Comparison of ENCODE assay signal across 8 cellular contexts in the genomic region with DNA sequence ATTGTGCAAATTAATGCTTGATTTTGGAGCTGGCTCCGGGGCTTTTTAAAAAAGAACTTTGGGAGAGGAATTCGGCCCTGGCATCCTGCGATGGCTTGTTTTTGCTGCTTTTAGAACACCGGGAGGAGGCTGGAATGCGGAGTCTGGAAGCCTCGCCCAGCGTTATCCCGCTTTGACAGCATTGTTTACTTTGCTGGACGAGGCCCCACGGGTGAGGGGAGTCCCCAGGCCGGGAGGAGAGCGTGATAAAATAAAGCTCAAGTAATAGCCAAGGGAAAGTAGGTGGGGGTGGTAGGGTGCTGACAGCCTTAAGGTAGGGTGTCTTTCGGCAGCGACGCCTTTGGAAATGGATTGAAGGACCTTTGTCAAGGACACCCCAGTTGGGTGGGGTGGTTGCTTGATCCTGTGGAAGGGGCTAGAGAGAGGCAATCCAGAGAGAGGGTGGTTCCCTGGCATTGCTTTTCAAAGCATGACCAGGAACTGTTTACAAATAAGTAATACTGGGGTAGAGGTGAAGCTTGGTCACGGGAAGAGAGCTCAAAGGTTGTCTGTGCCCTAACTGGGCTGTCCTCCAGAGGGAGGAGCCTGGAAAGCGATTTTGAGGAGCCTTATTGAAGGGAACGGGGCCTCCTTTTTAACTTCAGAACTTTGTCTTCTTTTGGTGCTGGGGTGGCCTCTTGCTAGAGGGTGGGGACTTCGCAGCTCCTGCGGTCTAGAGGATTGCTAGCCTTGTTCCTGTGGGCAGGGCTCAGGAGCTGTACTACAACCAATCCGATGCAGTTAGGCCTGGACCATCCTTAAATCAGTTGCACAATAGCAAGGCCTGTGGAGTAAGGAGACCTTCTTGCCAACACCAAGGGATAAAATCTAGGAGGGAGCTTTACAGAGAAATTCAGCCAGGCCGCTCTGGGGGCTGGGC. TPM values are rescaled to one million over a fixed set of nuclear protein-coding genes. Genes with fewer than 3 reads are reported as not detected.
A peak's percentile ranks its signal among the peaks of the same experiment; 100 is the strongest.
DNase-seq lines count a peak whose midpoint lies in the region; ATAC-seq and TF ChIP-seq lines count a peak whose summit lies in the region.

No MANE protein-coding gene starts in this region.

- no peaks in the 10 kb centered on the region for H3K27me3 ChIP-seq in breast epithelium
- no peaks in the 10 kb centered on the region for H3K27me3 ChIP-seq in gastrocnemius medialis

- H3K4me3 ChIP-seq in GM12865 (ENCODE audit: low read depth, low read length) (peak overlapping the region; percentile 84), breast epithelium (peak overlapping the region; percentile 89 to 99 (median 96)), iPS-18c (ENCODE audit: insufficient read depth, low read depth, low read length) (peak overlapping the region; percentile 88), gastrocnemius medialis (peak overlapping the region; percentile 83 to 98 (median 87))

- H3K36me3 ChIP-seq in breast epithelium (no peaks in the 10 kb centered on the region), gastrocnemius medialis (no peaks in the 10 kb centered on the region)

- no peak for TF ChIP-seq CTCF in GM12865 (IDR thresholded peaks at IDR 0.05; ENCODE audit: insufficient read depth, low read depth, low read length, missing control alignments)
- TF ChIP-seq CTCF in breast epithelium (IDR thresholded peaks at IDR 0.05) = no peak
- no peak for TF ChIP-seq CTCF in gastrocnemius medialis (IDR thresholded peaks at IDR 0.05 in 4 of 5, conservative IDR thresholded peaks at IDR 0.05 in 1 of 5)

- peak; percentile 74 for DNase-seq in GM12865 (ENCODE audit: low read depth)
- peak; percentile 65 for DNase-seq in HK-2 (ENCODE audit: unreplicated experiment)
- DNase-seq in breast epithelium (ENCODE audit: low spot score in 2 of 2) = peak; percentile 59 to 93
- peak; percentile 94 to 96 for DNase-seq in gastrocnemius medialis
- DNase-seq in NCI-H1694 (lab: John Stamatoyannopoulos, UW) = no peak

- in situ Hi-C loops in gastrocnemius medialis (cut with MboI; ENCODE audit: low sequenced_read_pairs in 4 of 4) = no loop called here

- intact Hi-C loops in breast epithelium (cut with DNase I; ENCODE audit: low total_unique reads) (no loop called here), gastrocnemius medialis (cut with DNase I; ENCODE audit: low total_unique reads) (loop anchor here (1.0 to 5.0 kb wide), 3 partner anchors 23 to 77 kb away; a partner anchor contains a TSS)

- H3K4me1 ChIP-seq in breast epithelium (peaks cover 6 to 16% of the 10 kb centered on the region in 2 donors), gastrocnemius medialis (peaks cover 45 to 50% of the 10 kb centered on the region in 2 donors)

- no peak for TF ChIP-seq POLR2A in breast epithelium (IDR thresholded peaks at IDR 0.05)
- peak; percentile 81 to 91 for TF ChIP-seq POLR2A in gastrocnemius medialis (IDR thresholded peaks at IDR 0.05)

- ATAC-seq in SK-N-SH treated with all-trans-retinoic acid at 6 μM for 48 hours (peak; percentile 83), gastrocnemius medialis (peak; percentile 86), GM18858 (IDR thresholded peaks at IDR 0.05; ENCODE audit: unreplicated experiment) (no peak)

- H3K9me3 ChIP-seq in breast epithelium (no peaks in the 10 kb centered on the region), iPS-18c (ENCODE audit: control insufficient read depth, insufficient read depth, low read length) (no peaks in the 10 kb centered on the region), gastrocnemius medialis (no peaks in the 10 kb centered on the region)

- peak overlapping the region; percentile 97 to 99 for H3K27ac ChIP-seq in breast epithelium
- peak overlapping the region; percentile 93 to 99 (median 96) for H3K27ac ChIP-seq in gastrocnemius medialis

TF ChIP-seq in SK-N-SH treated with all-trans-retinoic acid at 6 μM for 48 hours, 23 proteins besides CTCF, POLR2A, EP300 and RAD21:
- TF ChIP-seq GLIS3 (CRISPR knock-in tag; IDR thresholded peaks at IDR 0.05) (no peak), TCF4 (CRISPR knock-in tag; IDR thresholded peaks at IDR 0.05; ENCODE audit: borderline replicate concordance) (no peak), PPARA (CRISPR knock-in tag; IDR thresholded peaks at IDR 0.05; ENCODE audit: borderline replicate concordance) (no peak), BACH2 (CRISPR knock-in tag; IDR thresholded peaks at IDR 0.05; ENCODE audit: borderline replicate concordance) (no peak), ZNF8 (CRISPR knock-in tag; IDR thresholded peaks at IDR 0.05) (no peak), ZNF70 (CRISPR knock-in tag; IDR thresholded peaks at IDR 0.05) (no peak), ZFP30 (CRISPR knock-in tag; IDR thresholded peaks at IDR 0.05) (no peak)
- TF ChIP-seq, protein P1, sequence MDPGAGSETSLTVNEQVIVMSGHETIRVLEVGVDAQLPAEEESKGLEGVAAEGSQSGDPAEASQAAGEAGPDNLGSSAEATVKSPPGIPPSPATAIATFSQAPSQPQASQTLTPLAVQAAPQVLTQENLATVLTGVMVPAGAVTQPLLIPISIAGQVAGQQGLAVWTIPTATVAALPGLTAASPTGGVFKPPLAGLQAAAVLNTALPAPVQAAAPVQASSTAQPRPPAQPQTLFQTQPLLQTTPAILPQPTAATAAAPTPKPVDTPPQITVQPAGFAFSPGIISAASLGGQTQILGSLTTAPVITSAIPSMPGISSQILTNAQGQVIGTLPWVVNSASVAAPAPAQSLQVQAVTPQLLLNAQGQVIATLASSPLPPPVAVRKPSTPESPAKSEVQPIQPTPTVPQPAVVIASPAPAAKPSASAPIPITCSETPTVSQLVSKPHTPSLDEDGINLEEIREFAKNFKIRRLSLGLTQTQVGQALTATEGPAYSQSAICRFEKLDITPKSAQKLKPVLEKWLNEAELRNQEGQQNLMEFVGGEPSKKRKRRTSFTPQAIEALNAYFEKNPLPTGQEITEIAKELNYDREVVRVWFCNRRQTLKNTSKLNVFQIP (CRISPR knock-in tag; IDR thresholded peaks at IDR 0.05; ENCODE audit: borderline replicate concordance, low read depth) = no peak
- TF ChIP-seq, protein P2, sequence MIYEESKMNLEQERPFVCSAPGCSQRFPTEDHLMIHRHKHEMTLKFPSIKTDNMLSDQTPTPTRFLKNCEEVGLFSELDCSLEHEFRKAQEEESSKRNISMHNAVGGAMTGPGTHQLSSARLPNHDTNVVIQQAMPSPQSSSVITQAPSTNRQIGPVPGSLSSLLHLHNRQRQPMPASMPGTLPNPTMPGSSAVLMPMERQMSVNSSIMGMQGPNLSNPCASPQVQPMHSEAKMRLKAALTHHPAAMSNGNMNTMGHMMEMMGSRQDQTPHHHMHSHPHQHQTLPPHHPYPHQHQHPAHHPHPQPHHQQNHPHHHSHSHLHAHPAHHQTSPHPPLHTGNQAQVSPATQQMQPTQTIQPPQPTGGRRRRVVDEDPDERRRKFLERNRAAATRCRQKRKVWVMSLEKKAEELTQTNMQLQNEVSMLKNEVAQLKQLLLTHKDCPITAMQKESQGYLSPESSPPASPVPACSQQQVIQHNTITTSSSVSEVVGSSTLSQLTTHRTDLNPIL (CRISPR knock-in tag; IDR thresholded peaks at IDR 0.05; ENCODE audit: low read depth) = no peak

RNA-seq across cellular contexts. Expression of a gene that starts 1.2 kb away (rescaled TPM):
- total RNA-seq in breast epithelium (100 to 1,000 TPM in 1 of 3 donors, 10 to 100 TPM in 2; 76.0 to 192 (median 80.5) TPM), gastrocnemius medialis (100 to 1,000 TPM in 3 of 4 donors, 10 to 100 TPM in 1; 58.4 to 141 (median 107) TPM)

RNA-seq across cellular contexts. Expression of a gene that starts 22.7 kb away (rescaled TPM):
- 1 to 10 TPM; 3.9 to 5.3 (median 4.4) TPM for total RNA-seq in breast epithelium
- 100 to 1,000 TPM; 104 to 220 (median 128) TPM for total RNA-seq in gastrocnemius medialis

RNA-seq across cellular contexts. Expression of a gene that starts 36.3 kb away (rescaled TPM):
- not detected for total RNA-seq in breast epithelium
- not detected for total RNA-seq in gastrocnemius medialis

Comparison
In these comparisons a context has a peak if more than half of its experiments do, and no peak if none do; other contexts are left out.
1. RNA of a gene that starts 22.7 kb away (total RNA-seq): 104 to 220 TPM in gastrocnemius medialis; 3.9 to 5.3 TPM in breast epithelium; every median in the first group is over 10 times any median in the second.
2. Peak in every context shown above with its lines, with median percentiles within 50 percentile points of each other: H3K4me3 ChIP-seq.